ENCODE assay signal across 12 cellular contexts in genomic region chr10:75223507-75223906, GRCh38. TPM values are rescaled to one million over a fixed set of nuclear protein-coding genes. Genes with fewer than 3 reads are reported as not detected.
DNase-seq lines count a peak whose midpoint lies in the region; ATAC-seq and TF ChIP-seq lines count a peak whose summit lies in the region.
"Had no signal": no experiment of that assay in that cellular context is flagged by ENCODE, and none has a peak within 500 bp of the region (broad histone marks: within the 10 kb centered on the region; RNA-seq: fewer than 3 reads in every experiment).

No MANE protein-coding gene starts in this region.

- BruUV-seq in Caco-2 (replicated peaks; lab: Mats Ljungman, UMichigan) = no TSS peak

- no peak for TF ChIP-seq CTCF in Caco-2 (IDR thresholded peaks at IDR 0.05; ENCODE audit: insufficient read depth in 1 of 2, low read depth in 1 of 2, low read length in 1 of 2, severe bottlenecking in 1 of 2, unreplicated experiment in 1 of 2)
- TF ChIP-seq CTCF in RWPE1 (conservative IDR thresholded peaks at IDR 0.05; ENCODE audit: low read depth) = no peak
- TF ChIP-seq CTCF in hepatocyte (IDR thresholded peaks at IDR 0.05; ENCODE audit: poor library complexity) = no peak
- no peak for TF ChIP-seq CTCF in sigmoid colon (IDR thresholded peaks at IDR 0.05)

- H3K9me3 ChIP-seq in Caco-2 (no peaks in the 10 kb centered on the region), hepatocyte (ENCODE audit: low read depth) (no peaks in the 10 kb centered on the region), sigmoid colon (no peaks in the 10 kb centered on the region)
- H3K9me3 ChIP-seq: tibial nerve had no signal

- DNase-seq in Caco-2 = no peak
- DNase-seq in RWPE1 (ENCODE audit: low spot score) = no peak
- no peak for DNase-seq in hepatocyte (ENCODE audit: low spot score)
- peak; percentile 4 for DNase-seq in sigmoid colon
- no peak for DNase-seq in epidermal melanocyte (ENCODE audit: insufficient read length, low spot score)
- no peak for DNase-seq in glomerular visceral epithelial cell (ENCODE audit: extremely low spot score)
- DNase-seq: central memory CD4-positive, alpha-beta T cell; Kasumi-1; NCI-H524 treated with DMSO at 0.1 percent for 48 hours had no signal

- H3K27ac ChIP-seq in RWPE1 (peak overlapping the region; percentile 23; the same call in 1 of the 2 replicates), hepatocyte (peak overlapping the region; percentile 85), sigmoid colon (peak overlapping the region; percentile 77 to 88 (median 82))

- peaks cover 87% of the 10 kb centered on the region for H3K79me2 ChIP-seq in hepatocyte

- no peak for ATAC-seq in HG03139 (IDR thresholded peaks at IDR 0.05; ENCODE audit: unreplicated experiment)
- no peak for ATAC-seq in HG02870 (IDR thresholded peaks at IDR 0.05; ENCODE audit: unreplicated experiment)

- H3K4me3 Mint-ChIP-seq in Caco-2 (ENCODE audit: unreplicated experiment) = peak overlapping the region; percentile 53

- CTCF ChIA-PET in Caco-2 (lab: Charles Lee) (interaction anchor here (1.2 kb wide), 1 partner anchor 35 kb away, joined by 3 read pairs; no protein-coding TSS in a partner anchor), RWPE1 (lab: Yijun Ruan, JAX) (interaction anchor here (0.7 to 2.9 kb wide), 4 partner anchors 12 to 1229 kb away, joined by 3 to 12 read pairs (median 6); partner anchors contain the start of genes COMTD1 and VDAC2)

- H3K27me3 Mint-ChIP-seq in Caco-2 (ENCODE audit: insufficient read depth, unreplicated experiment) = no peaks in the 10 kb centered on the region

- 62% methylated on average over 2 of the region's 2 CpGs for WGBS in hepatocyte (ENCODE audit: low lambda C conversion rate, missing lambda C conversion rate)
- WGBS in sigmoid colon, 2 donors = 78 to 79% methylated on average over 2 of the region's 2 CpGs

- no peaks in the 10 kb centered on the region for H3K9me2 ChIP-seq in hepatocyte (replicated peaks; ENCODE audit: insufficient read depth)

- H3K27me3 ChIP-seq in Caco-2 (replicated peaks; ENCODE audit: control insufficient read depth, insufficient read depth, low read length) = no peaks in the 10 kb centered on the region
- no peaks in the 10 kb centered on the region for H3K27me3 ChIP-seq in hepatocyte
- H3K27me3 ChIP-seq in sigmoid colon = no peaks in the 10 kb centered on the region
- H3K27me3 ChIP-seq: tibial nerve had no signal

- intact Hi-C loops in Caco-2 (cut with micrococcal nuclease; ENCODE audit: unreplicated experiment) = no loop called here
- intact Hi-C loops in sigmoid colon (cut with DNase I) = no loop called here

- H3K4me2 ChIP-seq in hepatocyte = no peak overlapping the region

- no peaks in the 10 kb centered on the region for H3K9me3 Mint-ChIP-seq in Caco-2 (ENCODE audit: unreplicated experiment)

- TF ChIP-seq EP300 in sigmoid colon (IDR thresholded peaks at IDR 0.05) = no peak

- H3K4me3 ChIP-seq in Caco-2 (ENCODE audit: low read depth, low read length) (no peak overlapping the region), hepatocyte (no peak overlapping the region), sigmoid colon (no peak overlapping the region)
- H3K4me3 ChIP-seq: tibial nerve had no signal

- H4K20me1 ChIP-seq in hepatocyte (ENCODE audit: insufficient read depth, poor library complexity, severe bottlenecking) = peaks cover 41% of the 10 kb centered on the region

- no peak overlapping the region for H2AFZ ChIP-seq in hepatocyte

- H3K36me3 ChIP-seq in Caco-2 (ENCODE audit: control insufficient read depth, insufficient read depth, low read length) (peaks cover 2% of the 10 kb centered on the region), hepatocyte (replicated peaks; ENCODE audit: insufficient read depth, low read depth) (no peaks in the 10 kb centered on the region), sigmoid colon (peaks cover 17 to 64% (median 50%) of the 10 kb centered on the region in 4 donors)

- H3K27ac Mint-ChIP-seq in Caco-2 (ENCODE audit: unreplicated experiment) = peak overlapping the region; percentile 88

- H3K4me1 Mint-ChIP-seq in Caco-2 (ENCODE audit: low read depth, unreplicated experiment) = peaks cover 57% of the 10 kb centered on the region

- H3K4me1 ChIP-seq in Caco-2 (peaks cover 49% of the 10 kb centered on the region), hepatocyte (ENCODE audit: insufficient read depth) (peaks cover 51% of the 10 kb centered on the region), sigmoid colon (peaks cover 0 to 57% (median 56%) of the 10 kb centered on the region in 4 donors)

- no peak for TF ChIP-seq POLR2A in sigmoid colon (IDR thresholded peaks at IDR 0.05)

- H3K36me3 Mint-ChIP-seq in Caco-2 (ENCODE audit: insufficient read depth, unreplicated experiment) = peaks cover 98% of the 10 kb centered on the region

- POLR2A ChIA-PET in Caco-2 (lab: Charles Lee) = interaction anchor here (4.0 kb wide), 1 partner anchor 13 kb away, joined by 52 read pairs; the partner anchor contains the start of gene VDAC2
- POLR2A ChIA-PET in RWPE1 (lab: Yijun Ruan, JAX; ENCODE audit: low non-redundant PET) = interaction anchor here (1.3 kb wide), 1 partner anchor 13 kb away, joined by 5 read pairs; the partner anchor contains the start of gene VDAC2

RNA-seq across cellular contexts. Expression of gene COMTD1, which starts 12.2 kb away (rescaled TPM):
- total RNA-seq in Caco-2 (2022) (38.7 and 39.0 TPM in 2 replicates), hepatocyte (19.2 and 36.7 TPM in 2 replicates), sigmoid colon (10 to 100 TPM in 2 of 4 donors, 1 to 10 TPM in 2; 7.8 to 11.4 (median 10.3) TPM)
- polyA plus RNA-seq in hepatocyte (46.4 and 51.9 TPM in 2 replicates), sigmoid colon (100 to 1,000 TPM in 2 of 3 donors, 10 to 100 TPM in 1; 56.5 to 147 (median 105) TPM)

RNA-seq across cellular contexts. Expression of gene VDAC2, which starts 12.9 kb away (rescaled TPM):
- total RNA-seq in Caco-2 (2022) (244 and 250 TPM in 2 replicates), hepatocyte (167 and 172 TPM in 2 replicates), sigmoid colon (100 to 1,000 TPM; 205 to 253 (median 232) TPM)
- polyA plus RNA-seq in hepatocyte (190 and 192 TPM in 2 replicates), sigmoid colon (100 to 1,000 TPM; 232 to 437 (median 282) TPM)

Comparison
In these comparisons a context has a peak if more than half of its experiments do, and no peak if none do; other contexts are left out.
1. H3K27ac ChIP-seq: peak in every context shown above with its lines; median percentile 85 in hepatocyte; 82 in sigmoid colon; 23 in RWPE1.